ENCODE assay signal across 1 cellular context in the genomic region with DNA sequence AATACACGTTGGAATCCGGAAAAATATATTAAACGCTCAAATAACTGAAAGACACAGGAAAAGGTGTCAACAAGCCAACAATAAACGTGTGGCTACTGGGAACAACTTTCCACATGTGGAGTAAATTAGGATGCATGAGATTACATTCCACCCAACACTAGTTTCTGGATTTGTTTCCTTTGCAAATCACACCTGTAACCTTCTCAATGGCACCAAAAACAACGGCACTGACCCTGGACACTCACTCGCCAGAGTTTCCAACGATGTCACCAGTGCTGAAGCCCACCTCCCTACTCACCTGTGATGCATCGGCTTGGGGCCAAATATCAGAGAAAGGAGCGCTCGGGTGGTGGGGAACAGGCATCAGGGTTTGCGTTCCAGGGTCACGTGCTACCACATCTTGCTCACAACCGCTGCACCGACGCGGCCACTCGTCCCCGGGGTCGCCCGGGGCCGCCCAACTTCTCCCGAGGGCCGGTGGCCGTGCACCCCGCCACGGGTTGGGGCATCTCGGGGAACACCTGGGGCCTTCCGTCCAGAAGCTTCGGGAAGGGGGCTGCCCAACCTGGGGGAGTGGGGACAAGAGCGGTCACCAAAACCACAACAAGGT.
TF ChIP-seq lines count a peak whose summit lies in the region.

No MANE protein-coding gene starts in this region.

TF ChIP-seq in HepG2, 621 proteins besides CTCF, POLR2A, EP300 and RAD21 (continued from another document):
- TF ChIP-seq ZNF609 (CRISPR knock-in tag; IDR thresholded peaks at IDR 0.05; ENCODE audit: borderline replicate concordance): 0 out of 2 replicates have a peak, but pooled peaks have one; percentile 16
